ENCODE assay signal across 9 cellular contexts in genomic region chr6:138162104-138162946, GRCh38. TPM values are rescaled to one million over a fixed set of nuclear protein-coding genes. Genes with fewer than 3 reads are reported as not detected.
A peak's percentile ranks its signal among the peaks of the same experiment; 100 is the strongest.
DNase-seq lines count a peak whose midpoint lies in the region; ATAC-seq, FAIRE-seq and TF ChIP-seq lines count a peak whose summit lies in the region.
"Had no signal": no experiment of that assay in that cellular context is flagged by ENCODE, and none has a peak within 500 bp of the region (broad histone marks: within the 10 kb centered on the region; RNA-seq: fewer than 3 reads in every experiment).

No MANE protein-coding gene starts in this region.

- peak; percentile 20 for DNase-seq in D721Med (ENCODE audit: insufficient read length, low spot score)
- DNase-seq in MM.1S = peak; percentile 19
- DNase-seq in left ventricle myocardium superior = peak; percentile 29
- DNase-seq in posterior vena cava (ENCODE audit: low spot score) = peak; percentile 69
- DNase-seq in KG1 (lab: John Stamatoyannopoulos, UW) = no peak
- DNase-seq in NCI-H446 treated with DMSO at 0.1 percent for 48 hours (lab: John Stamatoyannopoulos, UW) = no peak

- no peaks in the 10 kb centered on the region for H3F3A ChIP-seq in MM.1S (ENCODE audit: insufficient read depth, low read length)

- no peak for TF ChIP-seq CTCF in D721Med (IDR thresholded peaks at IDR 0.05; ENCODE audit: insufficient read depth, missing control alignments)
- TF ChIP-seq CTCF in MM.1S (IDR thresholded peaks at IDR 0.05; ENCODE audit: low read length) = no peak

- H3K9me3 ChIP-seq in MM.1S (replicated peaks; ENCODE audit: insufficient read depth, low read length) = no peaks in the 10 kb centered on the region

- no peak for FAIRE-seq in D721Med (lab: Jason Lieb, UNC)

- no peaks in the 10 kb centered on the region for H3K9me3 Mint-ChIP-seq in activated T-helper 17 cell treated with anti-CD3 and anti-CD28 coated beads, Interleukin-2, amount 50 U/mL, for 72 hours

- H3K4me1 Mint-ChIP-seq in activated T-helper 17 cell treated with anti-CD3 and anti-CD28 coated beads, Interleukin-2, amount 50 U/mL, for 72 hours = peaks cover 15% of the 10 kb centered on the region

- peaks cover 47% of the 10 kb centered on the region for H3K27me3 Mint-ChIP-seq in activated T-helper 17 cell treated with anti-CD3 and anti-CD28 coated beads, Interleukin-2, amount 50 U/mL, for 72 hours

- ATAC-seq in GM21529 (IDR thresholded peaks at IDR 0.05; ENCODE audit: unreplicated experiment) = peak; percentile 38
- ATAC-seq in activated T-helper 17 cell treated with anti-CD3 and anti-CD28 coated beads, Interleukin-2, amount 50 U/mL, for 72 hours (replicated peaks) = peak; percentile 49
- ATAC-seq in left ventricle myocardium superior = peak; percentile 33

- peak overlapping the region; percentile 87 for H3K9ac ChIP-seq in MM.1S (ENCODE audit: low read length)

- peaks cover 51% of the 10 kb centered on the region for H3K79me2 ChIP-seq in MM.1S (ENCODE audit: low read length)

- peaks cover 10% of the 10 kb centered on the region; the same call in 1 of the 2 replicates for H3K4me1 ChIP-seq in MM.1S (ENCODE audit: low read length)

- peak overlapping the region; percentile 57 for H2AFZ ChIP-seq in MM.1S (ENCODE audit: low read length)

- no peaks in the 10 kb centered on the region for H4K20me1 ChIP-seq in MM.1S (ENCODE audit: insufficient read depth, low read length)

- H3K27ac Mint-ChIP-seq in activated T-helper 17 cell treated with anti-CD3 and anti-CD28 coated beads, Interleukin-2, amount 50 U/mL, for 72 hours = no peak overlapping the region

- H3K27ac ChIP-seq in MM.1S (ENCODE audit: low read length) = peak overlapping the region; percentile 36; the same call in 1 of the 2 replicates

- no peaks in the 10 kb centered on the region for H3K36me3 ChIP-seq in MM.1S (replicated peaks; ENCODE audit: insufficient read depth, low read length)

- peak overlapping the region; percentile 90 for H3K4me2 ChIP-seq in MM.1S (ENCODE audit: low read depth, low read length)

- intact Hi-C loops in left ventricle myocardium superior (cut with micrococcal nuclease) = no loop called here
- intact Hi-C loops in posterior vena cava (cut with DNase I) = no loop called here

- H3K36me3 Mint-ChIP-seq in activated T-helper 17 cell treated with anti-CD3 and anti-CD28 coated beads, Interleukin-2, amount 50 U/mL, for 72 hours (ENCODE audit: low read depth) = peaks cover 6% of the 10 kb centered on the region

- H3K27me3 ChIP-seq in MM.1S (replicated peaks; ENCODE audit: insufficient read depth, low read length) = peaks cover 5% of the 10 kb centered on the region; the same call in 1 of the 2 replicates

- H3K9me2 ChIP-seq in MM.1S (replicated peaks; ENCODE audit: insufficient read depth, low read length) = no peaks in the 10 kb centered on the region

- peak overlapping the region; percentile 81 for H3K4me3 Mint-ChIP-seq in activated T-helper 17 cell treated with anti-CD3 and anti-CD28 coated beads, Interleukin-2, amount 50 U/mL, for 72 hours

- peak overlapping the region; percentile 78 for H3K4me3 ChIP-seq in MM.1S (ENCODE audit: low read length)

RNA-seq across cellular contexts. Expression of gene ARFGEF3, which starts 0.6 kb away (rescaled TPM):
- 1 to 10 TPM; 3.6 to 8.0 TPM for total RNA-seq in activated T-helper 17 cell treated with anti-CD3 and anti-CD28 coated beads, Interleukin-2, amount 50 U/mL, for 72 hours
- total RNA-seq in left ventricle myocardium superior (2.3 TPM), posterior vena cava (1 to 10 TPM; 1.3 to 2.0 TPM)

RNA-seq across cellular contexts. Expression of gene PERP, which starts 55.1 kb away (rescaled TPM):
- 10 to 100 TPM; 14.1 to 22.5 TPM for total RNA-seq in activated T-helper 17 cell treated with anti-CD3 and anti-CD28 coated beads, Interleukin-2, amount 50 U/mL, for 72 hours
- total RNA-seq in left ventricle myocardium superior (61.9 TPM), posterior vena cava (10 to 100 TPM in 1 of 2 donors, 1 to 10 TPM in 1; 8.8 to 14.7 TPM)

RNA-seq across cellular contexts. Expression of gene PBOV1, which starts 56.0 kb away (rescaled TPM):
- total RNA-seq in activated T-helper 17 cell treated with anti-CD3 and anti-CD28 coated beads, Interleukin-2, amount 50 U/mL, for 72 hours = not detected
- total RNA-seq in left ventricle myocardium superior (not detected), posterior vena cava (not detected)
- total RNA-seq: T-helper 1 cell treated with Interleukin-12 subunit alpha and Interleukin-12 subunit beta and Interleukin-4 antibody, amounts not matched to agents 30 ng/mL and 1 ng/mL, for 36 hours had no signal

Comparison
In these comparisons a context has a peak if more than half of its experiments do, and no peak if none do; other contexts are left out.
1. DNase-seq: peak in D721Med (single experiment), MM.1S (single experiment), left ventricle myocardium superior (single experiment) and posterior vena cava (single experiment); none in KG1 (single experiment) and NCI-H446 treated with DMSO at 0.1 percent for 48 hours (single experiment).
2. Peak in every context shown above with its lines, with median percentiles within 50 percentile points of each other: ATAC-seq.